In the genomic region with DNA sequence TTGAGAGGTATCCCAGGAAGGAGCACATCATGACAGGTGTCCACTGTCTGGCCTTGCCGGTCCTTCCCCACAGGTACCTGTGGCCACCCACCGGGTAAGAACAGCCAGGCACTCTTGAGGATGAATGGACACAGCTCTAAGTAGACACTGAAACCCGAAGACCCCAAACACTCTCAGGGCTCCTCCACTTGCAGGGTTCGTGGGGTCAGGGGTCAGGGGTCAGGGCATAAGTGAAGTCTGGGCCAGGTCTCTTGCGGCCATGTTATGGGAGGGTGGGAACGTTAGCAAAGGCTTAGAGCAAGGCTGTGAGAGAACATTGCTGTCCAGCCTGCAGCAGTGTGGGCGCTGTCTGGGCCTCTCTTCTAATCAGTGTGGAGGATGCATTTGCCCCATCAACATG, we compare ENCODE assay signal across 26 cellular contexts. TPM values are rescaled to one million over a fixed set of nuclear protein-coding genes. Genes with fewer than 3 reads are reported as not detected.
"Had no signal": no experiment of that assay in that cellular context is flagged by ENCODE, and none has a peak within 500 bp of the region (broad histone marks: within the 10 kb centered on the region; RNA-seq: fewer than 3 reads in every experiment).

No MANE protein-coding gene starts in this region.

- DNase-seq: activated B cell treated with CpG ODN at 0.5 μM for 24 hours; activated CD4-positive, alpha-beta memory T cell treated with anti-CD3 and anti-CD28 coated beads for 36 hours; activated CD4-positive, alpha-beta T cell treated with anti-CD3 and anti-CD28 coated beads for 1 hour; activated CD4-positive, alpha-beta T cell treated with anti-CD3 and anti-CD28 coated beads, Interleukin-2, amount 10 ng/mL, durations not matched to agents 7 days and 5 days; activated CD8-positive, alpha-beta memory T cell treated with anti-CD3 and anti-CD28 coated beads for 24 hours; activated effector memory CD4-positive, alpha-beta T cell treated with anti-CD3 and anti-CD28 coated beads, Interleukin-2, amount 50 U/mL, for 16 hours; activated naive CD4-positive, alpha-beta T cell treated with Interleukin-2 at 50 U/mL for 16 hours; activated naive CD8-positive, alpha-beta T cell treated with anti-CD3 and anti-CD28 coated beads, Interleukin-2, amount 50 U/mL, for 24 hours; activated T-cell treated with anti-CD3 and anti-CD28 coated beads, Interleukin-2, amount 50 U/mL, for 4 hours; brain microvascular endothelial cell; NCI-H1048; NCI-H1417; NCI-H2029; NCI-H2107; NCI-H345; NCI-H510A; NCI-H526 treated with DMSO at 0.1 percent for 48 hours; NCI-H82; SIG-M5; T-helper 17 cell; T-helper 9 cell had no signal

- ATAC-seq: activated naive CD4-positive, alpha-beta T cell treated with anti-CD3 and anti-CD28 coated beads, Interleukin-2, amount 50 U/mL, for 72 hours; activated naive CD8-positive, alpha-beta T cell treated with anti-CD3 and anti-CD28 coated beads, Interleukin-2, amount 50 U/mL, for 24 hours; activated T-cell treated with anti-CD3 and anti-CD28 coated beads, Interleukin-2, amount 50 U/mL, for 4 hours; T-helper 17 cell had no signal

- H3K27ac ChIP-seq: brain microvascular endothelial cell, cardiac muscle cell had no signal

- H3K4me3 ChIP-seq: cardiac muscle cell had no signal

- H3K27me3 ChIP-seq: brain microvascular endothelial cell, cardiac muscle cell had no signal

RNA-seq across cellular contexts. Expression of gene RASGEF1C, which starts 42.9 kb away (rescaled TPM):
- total RNA-seq: activated B cell treated with CpG ODN at 0.5 μM for 24 hours; activated CD4-positive, alpha-beta memory T cell treated with anti-CD3 and anti-CD28 coated beads for 36 hours; activated CD4-positive, alpha-beta T cell treated with anti-CD3 and anti-CD28 coated beads, Interleukin-2, amount 10 ng/mL, durations not matched to agents 7 days and 5 days; activated naive CD4-positive, alpha-beta T cell treated with anti-CD3 and anti-CD28 coated beads, Interleukin-2, amount 50 U/mL, for 72 hours; activated T-cell treated with anti-CD3 and anti-CD28 coated beads, Interleukin-2, amount 50 U/mL, for 4 hours; LHCN-M2; M059J; OCI-LY7; T-helper 17 cell had no signal
